8 cellular contexts compared by ENCODE assay signal in the genomic region with DNA sequence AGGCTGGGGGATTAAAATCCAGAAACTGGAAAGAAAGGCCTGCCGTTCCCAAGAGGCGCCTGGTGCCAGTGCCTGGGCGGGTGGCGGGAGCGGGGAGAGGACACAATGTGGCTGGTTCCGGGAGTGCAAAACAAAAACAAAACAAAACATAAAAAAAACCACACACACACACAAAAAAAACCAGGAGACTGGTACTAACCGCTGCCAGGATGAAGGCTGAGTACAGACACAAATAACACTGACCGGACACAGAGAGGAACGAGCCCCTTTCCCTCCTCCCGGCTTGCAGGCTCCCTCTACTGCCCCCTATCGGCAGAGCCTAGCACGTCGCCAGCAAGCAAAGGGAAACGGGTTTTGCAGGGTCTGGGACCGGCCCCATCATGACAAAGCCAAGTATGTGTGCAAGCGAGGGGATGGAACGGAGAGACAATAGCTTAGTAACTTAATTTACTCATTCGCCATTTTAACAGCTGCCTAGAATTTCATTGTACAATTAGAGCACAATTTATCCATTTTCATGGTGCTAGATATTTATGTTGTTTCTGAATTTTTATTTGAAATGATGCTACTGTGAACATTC. TPM values are rescaled to one million over a fixed set of nuclear protein-coding genes. Genes with fewer than 3 reads are reported as not detected.
DNase-seq lines count a peak whose midpoint lies in the region; ATAC-seq and TF ChIP-seq lines count a peak whose summit lies in the region.

No MANE protein-coding gene starts in this region.

- no peak overlapping the region for H3K9ac ChIP-seq in KMS-11

- no peaks in the 10 kb centered on the region for H3K27me3 ChIP-seq in KMS-11 (ENCODE audit: insufficient read depth, low read depth)

- no peaks in the 10 kb centered on the region for H3K27me3 Mint-ChIP-seq in activated naive CD4-positive, alpha-beta T cell treated with anti-CD3 and anti-CD28 coated beads for 36 hours (ENCODE audit: low read depth)

- H3K4me1 Mint-ChIP-seq in activated naive CD4-positive, alpha-beta T cell treated with anti-CD3 and anti-CD28 coated beads for 36 hours (ENCODE audit: low read depth), result peaks cover 8% of the 10 kb centered on the region

- intact Hi-C loops in activated naive CD4-positive, alpha-beta T cell treated with anti-CD3 and anti-CD28 coated beads for 36 hours (cut with micrococcal nuclease), result loop anchor here (1.0 to 10.0 kb wide), 5 partner anchors 18 to 982 kb away; partner anchors contain the start of genes EEF1AKMT1 and ZDHHC20

- no peak overlapping the region for H3K27ac ChIP-seq in KMS-11

- no peaks in the 10 kb centered on the region for H3K9me3 Mint-ChIP-seq in activated naive CD4-positive, alpha-beta T cell treated with anti-CD3 and anti-CD28 coated beads for 36 hours

- no peaks in the 10 kb centered on the region for H3K36me3 Mint-ChIP-seq in activated naive CD4-positive, alpha-beta T cell treated with anti-CD3 and anti-CD28 coated beads for 36 hours (ENCODE audit: low read depth)

- CTCF ChIA-PET in activated naive CD4-positive, alpha-beta T cell treated with anti-CD3 and anti-CD28 coated beads for 36 hours (lab: Charles Lee), result interaction anchor here (0.6 to 11.9 kb wide), 65 partner anchors 9 to 1659 kb away, joined by 3 to 223 read pairs (median 4); partner anchors contain the start of genes MICU2, MRPL57, SKA3 and ZDHHC20

- no peaks in the 10 kb centered on the region for H3K79me2 ChIP-seq in KMS-11 (ENCODE audit: insufficient read depth, low read depth)

- ATAC-seq in GM21515 (IDR thresholded peaks at IDR 0.05; ENCODE audit: unreplicated experiment), result peak; percentile 86

- no peak overlapping the region for H3K4me3 ChIP-seq in KMS-11 (IDR thresholded peaks at IDR 0.05; ENCODE audit: insufficient read depth, low read depth, low read length)

- H3K4me3 Mint-ChIP-seq in activated naive CD4-positive, alpha-beta T cell treated with anti-CD3 and anti-CD28 coated beads for 36 hours, result peak overlapping the region; percentile 73

- H3K4me2 ChIP-seq in KMS-11, result no peak overlapping the region

- H4K20me1 ChIP-seq in KMS-11 (ENCODE audit: insufficient read depth), result no peaks in the 10 kb centered on the region

- H3K36me3 ChIP-seq in KMS-11 (ENCODE audit: insufficient read depth), result no peaks in the 10 kb centered on the region

- DNase-seq in DMS 273 treated with DMSO at 0.1 percent for 48 hours (lab: John Stamatoyannopoulos, UW) (peak; percentile 19), SIG-M5 treated with dmso at 0.1 percent for 504 hours (lab: John Stamatoyannopoulos, UW; ENCODE audit: unreplicated experiment) (peak; percentile 89), glomerular visceral epithelial cell (ENCODE audit: extremely low spot score) (peak; percentile 76), occipital lobe (lab: John Stamatoyannopoulos, UW) (peak; percentile 81), superior temporal gyrus (ENCODE audit: extremely low spot score) (peak; percentile 95)
- peak; percentile 91 for DNase-seq in activated naive CD4-positive, alpha-beta T cell treated with anti-CD3 and anti-CD28 coated beads for 36 hours

- H2AFZ ChIP-seq in KMS-11 (ENCODE audit: low read depth), result peak overlapping the region; percentile 49; the same call in 1 of the 2 replicates

- peak overlapping the region; percentile 10 for H3K27ac Mint-ChIP-seq in activated naive CD4-positive, alpha-beta T cell treated with anti-CD3 and anti-CD28 coated beads for 36 hours

- peak; percentile 85 for TF ChIP-seq CTCF in KMS-11 (conservative IDR thresholded peaks at IDR 0.05; ENCODE audit: low read depth, low read length)

- no peaks in the 10 kb centered on the region for H3K4me1 ChIP-seq in KMS-11 (ENCODE audit: low read depth, poor library complexity, severe bottlenecking)

RNA-seq across cellular contexts. Expression of gene ZDHHC20, which starts 17.9 kb away (rescaled TPM):
- 10 to 100 TPM; 48.0 to 50.7 TPM for total RNA-seq in activated naive CD4-positive, alpha-beta T cell treated with anti-CD3 and anti-CD28 coated beads for 36 hours
- 159 TPM for total RNA-seq in occipital lobe

Comparison
In these comparisons a context has a peak if more than half of its experiments do, and no peak if none do; other contexts are left out.
1. DNase-seq: peak in every context shown above with its lines; median percentile 95 in superior temporal gyrus; 91 in activated naive CD4-positive, alpha-beta T cell treated with anti-CD3 and anti-CD28 coated beads for 36 hours; 89 in SIG-M5 treated with dmso at 0.1 percent for 504 hours; 81 in occipital lobe; 76 in glomerular visceral epithelial cell; 19 in DMS 273 treated with DMSO at 0.1 percent for 48 hours.